In genomic region chr10:112330154-112330553, GRCh38 we compare ENCODE assay signal across 29 cellular contexts. TPM values are rescaled to one million over a fixed set of nuclear protein-coding genes. Genes with fewer than 3 reads are reported as not detected.
A peak's percentile ranks its signal among the peaks of the same experiment; 100 is the strongest.
DNase-seq lines count a peak whose midpoint lies in the region; ATAC-seq and TF ChIP-seq lines count a peak whose summit lies in the region.
"Had no signal": no experiment of that assay in that cellular context is flagged by ENCODE, and none has a peak within 500 bp of the region (broad histone marks: within the 10 kb centered on the region; RNA-seq: fewer than 3 reads in every experiment).

No MANE protein-coding gene starts in this region.

- H3K9me3 Mint-ChIP-seq in activated T-helper 17 cell treated with anti-CD3 and anti-CD28 coated beads, Interleukin-2, amount 50 U/mL, for 72 hours, result no peaks in the 10 kb centered on the region
- H3K9me3 Mint-ChIP-seq: brain, WTC11 had no signal

- H3K27me3 ChIP-seq in right lobe of liver (no peaks in the 10 kb centered on the region), SK-N-SH (ENCODE audit: insufficient read depth) (no peaks in the 10 kb centered on the region)
- H3K27me3 ChIP-seq: BLaER1 had no signal

- POLR2A ChIA-PET in SK-N-SH (lab: Yijun Ruan, JAX), result no interaction called here

- no peak overlapping the region for H3K4me2 ChIP-seq in SK-N-SH
- H3K4me2 ChIP-seq: BLaER1, KMS-11 had no signal

- H4K20me1 ChIP-seq in SK-N-SH (ENCODE audit: insufficient read depth), result no peaks in the 10 kb centered on the region
- H4K20me1 ChIP-seq: BLaER1 had no signal

- no peak overlapping the region for H2AFZ ChIP-seq in SK-N-SH (ENCODE audit: low read depth)

- peak; percentile 21 to 22 for DNase-seq in activated T-cell treated with anti-CD3 and anti-CD28 coated beads, Interleukin-2, amount 50 U/mL, for 48 hours
- no peak for DNase-seq in activated T-cell treated with anti-CD3 and anti-CD28 coated beads, Interleukin-2, amount 50 U/mL, for 1 hour
- DNase-seq in right lobe of liver (peak in 1 of 3 donors; percentile 48), midbrain (lab: John Stamatoyannopoulos, UW) (no peak), DMS 273 treated with DMSO at 0.1 percent for 48 hours (lab: John Stamatoyannopoulos, UW) (no peak), MV-4-11 (lab: John Stamatoyannopoulos, UW) (no peak), SK-N-SH (no peak)
- DNase-seq: ACHN; Calu3; effector CD8-positive, alpha-beta T cell; H7; hypothalamus; lower lobe of right lung; NCI-H1694 treated with DMSO at 0.1 percent for 48 hours; NCI-H526 treated with DMSO at 0.1 percent for 48 hours; stimulated activated CD4-positive, alpha-beta T cell treated with anti-CD3 and anti-CD28 coated beads, Interleukin-2, amount 100 ng/mL, for 48 hours; stimulated activated naive CD4-positive, alpha-beta T cell; trophoblast cell had no signal

- no peaks in the 10 kb centered on the region for H3K4me1 Mint-ChIP-seq in activated T-helper 17 cell treated with anti-CD3 and anti-CD28 coated beads, Interleukin-2, amount 50 U/mL, for 72 hours

- WGBS in right lobe of liver (ENCODE audit: insufficient coverage, low coverage, low lambda C conversion rate, missing lambda C conversion rate), result 36% methylated on average over 3 of the region's 3 CpGs
- 49% methylated on average over 3 of the region's 3 CpGs for WGBS in SK-N-SH (ENCODE audit: low lambda C conversion rate)

- no peak overlapping the region for H3K4me3 Mint-ChIP-seq in activated T-helper 17 cell treated with anti-CD3 and anti-CD28 coated beads, Interleukin-2, amount 50 U/mL, for 72 hours
- H3K4me3 Mint-ChIP-seq: brain, WTC11 had no signal

- H3K36me3 ChIP-seq in right lobe of liver (no peaks in the 10 kb centered on the region), SK-N-SH (replicated peaks in 1 of 2; ENCODE audit: control insufficient read depth in 1 of 2, insufficient read depth in 2 of 2, low read length in 1 of 2) (no peaks in the 10 kb centered on the region)
- H3K36me3 ChIP-seq: BLaER1, lower lobe of right lung had no signal

- TF ChIP-seq POLR2A in right lobe of liver (IDR thresholded peaks at IDR 0.05), result no peak

- H3K79me2 ChIP-seq in SK-N-SH (ENCODE audit: insufficient read depth), result no peaks in the 10 kb centered on the region

- no peak for TF ChIP-seq EP300 in SK-N-SH (IDR thresholded peaks at IDR 0.05; ENCODE audit: borderline replicate concordance in 1 of 2, low read depth in 1 of 2, low read length in 1 of 2)

- H3K9me3 ChIP-seq in right lobe of liver (no peaks in the 10 kb centered on the region), SK-N-SH (no peaks in the 10 kb centered on the region)
- H3K9me3 ChIP-seq: BLaER1, lower lobe of right lung had no signal

- H3K27ac ChIP-seq in right lobe of liver, result no peak overlapping the region
- no peak overlapping the region for H3K27ac ChIP-seq in SK-N-SH (ENCODE audit: low read depth in 2 of 2, low read length in 1 of 2)
- H3K27ac ChIP-seq: BLaER1, KMS-11, lower lobe of right lung had no signal

- peaks cover 0 to 4% (median 2%) of the 10 kb centered on the region in 4 donors for H3K4me1 ChIP-seq in right lobe of liver
- no peaks in the 10 kb centered on the region for H3K4me1 ChIP-seq in SK-N-SH (ENCODE audit: control insufficient read depth in 1 of 2, insufficient read depth in 2 of 2, low read depth in 1 of 2, low read length in 1 of 2)
- H3K4me1 ChIP-seq: lower lobe of right lung had no signal

- TF ChIP-seq CTCF in right lobe of liver (IDR thresholded peaks at IDR 0.05) (no peak), SK-N-SH (IDR thresholded peaks at IDR 0.05) (no peak)

- TF ChIP-seq RAD21 in SK-N-SH (IDR thresholded peaks at IDR 0.05; ENCODE audit: low read length), result no peak

- peaks cover 5% of the 10 kb centered on the region for H3K27me3 Mint-ChIP-seq in activated T-helper 17 cell treated with anti-CD3 and anti-CD28 coated beads, Interleukin-2, amount 50 U/mL, for 72 hours

- intact Hi-C loops in right lobe of liver (cut with DNase I), result no loop called here

- H3K36me3 Mint-ChIP-seq in activated T-helper 17 cell treated with anti-CD3 and anti-CD28 coated beads, Interleukin-2, amount 50 U/mL, for 72 hours (ENCODE audit: low read depth), result no peaks in the 10 kb centered on the region
- H3K36me3 Mint-ChIP-seq: brain, WTC11 had no signal

- no peaks in the 10 kb centered on the region for H3K9me2 ChIP-seq in SK-N-SH

- H3K27ac Mint-ChIP-seq in activated T-helper 17 cell treated with anti-CD3 and anti-CD28 coated beads, Interleukin-2, amount 50 U/mL, for 72 hours, result peak overlapping the region; percentile 8
- H3K27ac Mint-ChIP-seq: WTC11 had no signal

- no peak overlapping the region for H3K4me3 ChIP-seq in right lobe of liver
- H3K4me3 ChIP-seq in SK-N-SH (ENCODE audit: low read depth in 2 of 2, low read length in 1 of 2), result no peak overlapping the region
- H3K4me3 ChIP-seq: BLaER1, lower lobe of right lung had no signal

- no peak overlapping the region for H3K9ac ChIP-seq in SK-N-SH
- H3K9ac ChIP-seq: BLaER1, KMS-11 had no signal

- peak; percentile 34 for ATAC-seq in activated T-helper 17 cell treated with anti-CD3 and anti-CD28 coated beads, Interleukin-2, amount 50 U/mL, for 72 hours (replicated peaks)
- peak; percentile 49 to 94 (median 68) for ATAC-seq in right lobe of liver
- ATAC-seq: esophagus mucosa, lower lobe of right lung, WTC11 had no signal

- H3F3A ChIP-seq in SK-N-SH (replicated peaks; ENCODE audit: insufficient read depth), result no peaks in the 10 kb centered on the region

- CTCF ChIA-PET in SK-N-SH (lab: Yijun Ruan, JAX), result interaction anchor here (0.7 to 1.4 kb wide), 3 partner anchors 105 to 1254 kb away, joined by 3 to 4 read pairs (median 4); partner anchors contain the start of gene ADRA2A

TF ChIP-seq in SK-N-SH, 30 proteins besides CTCF, POLR2A, EP300 and RAD21 (continues in another document):
- TF ChIP-seq PBX3 (IDR thresholded peaks at IDR 0.05) (no peak), MEF2A (IDR thresholded peaks at IDR 0.05; ENCODE audit: borderline replicate concordance, low read depth) (no peak), JUND (IDR thresholded peaks at IDR 0.05) (no peak), REST (IDR thresholded peaks at IDR 0.05; ENCODE audit: low read depth, low read length) (no peak), YY1 (IDR thresholded peaks at IDR 0.05; ENCODE audit: low read depth) (no peak), RFX5 (IDR thresholded peaks at IDR 0.05; ENCODE audit: low read length) (no peak), GATA2 (CRISPR knock-in tag; IDR thresholded peaks at IDR 0.05) (no peak), USF2 (IDR thresholded peaks at IDR 0.05; ENCODE audit: borderline replicate concordance, low read depth, low read length) (no peak), GABPA (IDR thresholded peaks at IDR 0.05; ENCODE audit: low read depth) (no peak)

RNA-seq across cellular contexts. Expression of gene ACSL5, which starts 43.8 kb away (rescaled TPM):
- total RNA-seq in activated T-helper 17 cell treated with anti-CD3 and anti-CD28 coated beads, Interleukin-2, amount 50 U/mL, for 72 hours, result 10 to 100 TPM; 56.6 to 71.9 TPM
- total RNA-seq in right lobe of liver, result 10 to 100 TPM; 35.1 to 92.4 (median 73.8) TPM
- polyA plus RNA-seq in SK-N-SH (2012; rRNA removed), result 0.08 and 0.10 TPM in 2 replicates
- 0.06 and 0.17 TPM in 2 replicates for polyA plus RNA-seq in SK-N-SH (2012; cell fraction: cytosol; rRNA removed)
- polyA plus RNA-seq in SK-N-SH (2012; cell fraction: nucleus; rRNA removed), result 0.13 and 0.35 TPM in 2 replicates

RNA-seq across cellular contexts. Expression of gene TECTB, which starts 47.0 kb away (rescaled TPM):
- not detected for total RNA-seq in activated T-helper 17 cell treated with anti-CD3 and anti-CD28 coated beads, Interleukin-2, amount 50 U/mL, for 72 hours
- total RNA-seq in right lobe of liver, result under 1 TPM; 0.18 to 0.83 (median 0.49) TPM
- polyA plus RNA-seq in SK-N-SH (2012; rRNA removed), result not detected in 2 replicates
- not detected in 2 replicates for polyA plus RNA-seq in SK-N-SH (2012; cell fraction: cytosol; rRNA removed)
- polyA plus RNA-seq in SK-N-SH (2012; cell fraction: nucleus; rRNA removed), result not detected in 2 replicates
- total RNA-seq: Calu3, Daoy, esophagus mucosa, frontal cortex, H7, HT-29, lower lobe of right lung, RPMI7951, SK-MEL-5, WTC11 had no signal

Comparison
In these comparisons a context has a peak if more than half of its experiments do, and no peak if none do; other contexts are left out.
1. DNase-seq: peak in activated T-cell treated with anti-CD3 and anti-CD28 coated beads, Interleukin-2, amount 50 U/mL, for 48 hours (2 of 2); none in activated T-cell treated with anti-CD3 and anti-CD28 coated beads, Interleukin-2, amount 50 U/mL, for 1 hour (single experiment), midbrain (single experiment), DMS 273 treated with DMSO at 0.1 percent for 48 hours (single experiment), MV-4-11 (single experiment) and SK-N-SH (single experiment).